28 cellular contexts compared by ENCODE assay signal in the genomic region with DNA sequence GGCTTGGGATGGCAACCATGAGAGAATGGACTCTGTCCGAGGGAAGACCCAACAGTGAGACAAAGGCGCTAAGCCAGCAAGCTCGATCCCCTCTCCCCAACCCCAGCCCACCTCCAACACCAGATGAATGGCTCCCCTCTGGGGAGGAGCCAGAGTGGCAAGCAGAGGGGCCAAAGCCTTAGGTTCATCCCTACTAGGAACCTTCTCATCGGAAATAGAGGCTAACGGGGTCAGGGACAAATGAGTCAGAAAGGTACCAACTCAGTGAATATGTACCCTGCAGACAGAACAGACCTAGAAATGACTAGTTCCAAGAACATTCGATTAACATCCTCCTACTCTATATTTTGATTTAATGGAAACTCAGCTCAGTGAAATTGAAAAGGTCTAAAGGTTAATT.
A peak's percentile ranks its signal among the peaks of the same experiment; 100 is the strongest.
DNase-seq lines count a peak whose midpoint lies in the region; ATAC-seq and TF ChIP-seq lines count a peak whose summit lies in the region.
"Had no signal": no experiment of that assay in that cellular context is flagged by ENCODE, and none has a peak within 500 bp of the region (broad histone marks: within the 10 kb centered on the region; RNA-seq: fewer than 3 reads in every experiment).

No MANE protein-coding gene starts in this region.

- H3K27ac Mint-ChIP-seq in immature natural killer cell = peak overlapping the region in 4 of 6 donors; percentile 38 to 90 (median 80)
- H3K27ac Mint-ChIP-seq: activated B cell treated with CpG ODN at 0.5 μM for 24 hours, GM23338, HFFc6 had no signal

- TF ChIP-seq CTCF in smooth muscle cell (IDR thresholded peaks at IDR 0.05; ENCODE audit: borderline replicate concordance, insufficient read depth, poor library complexity, severe bottlenecking) = no peak

- no peaks in the 10 kb centered on the region for H3K79me2 ChIP-seq in smooth muscle cell (ENCODE audit: low read depth)

- H3K4me2 ChIP-seq in smooth muscle cell = no peak overlapping the region
- H3K4me2 ChIP-seq: GM23338 had no signal

- DNase-seq in activated CD4-positive, alpha-beta T cell treated with anti-CD3 and anti-CD28 coated beads for 48 hours = peak; percentile 20
- no peak for DNase-seq in activated CD4-positive, alpha-beta T cell treated with anti-CD3 and anti-CD28 coated beads, Interleukin-2, amount 50 U/mL, for 1 hour
- peak; percentile 4 for DNase-seq in stimulated activated CD4-positive, alpha-beta T cell treated with anti-CD3 and anti-CD28 coated beads, Interleukin-1b, Interleukin-23, amount 100 ng/mL, for 48 hours
- no peak for DNase-seq in stimulated activated CD4-positive, alpha-beta T cell treated with anti-CD3 and anti-CD28 coated beads, Interleukin-12 subunit alpha, Interleukin-12 subunit beta, amount 100 ng/mL, for 4 hours
- DNase-seq in immature natural killer cell = no peak
- DNase-seq in smooth muscle cell (lab: John Stamatoyannopoulos, UW; ENCODE audit: unreplicated experiment) = no peak
- DNase-seq: activated B cell treated with CpG ODN at 0.5 μM for 24 hours; activated CD8-positive, alpha-beta memory T cell treated with anti-CD3 and anti-CD28 coated beads, Interleukin-2, amount 50 U/mL, for 4 hours; AML-193; aorta; colonic mucosa; effector CD8-positive, alpha-beta T cell; erythroblast; head of caudate nucleus; HFFc6; NCI-H1417; NCI-H2029 treated with DMSO at 0.1 percent for 48 hours; NCI-H226; NCI-H69; Peyer's patch; stimulated activated naive CD4-positive, alpha-beta T cell; SW 1271; uterus had no signal

- peaks cover 0 to 3% (median 0%) of the 10 kb centered on the region in 3 donors for H3K27me3 Mint-ChIP-seq in immature natural killer cell (ENCODE audit: low read depth in 3 of 3)
- H3K27me3 Mint-ChIP-seq: activated B cell treated with CpG ODN at 0.5 μM for 24 hours; natural killer cell treated with Interleukin-12 subunit alpha and Interleukin-12 subunit beta and Interleukin-15 and Interleukin-18, amount 100 ng/mL, for 72 hours had no signal

- no peak overlapping the region for H2AFZ ChIP-seq in smooth muscle cell (ENCODE audit: low read depth)
- H2AFZ ChIP-seq: GM23338 had no signal

- no peaks in the 10 kb centered on the region for H4K20me1 ChIP-seq in smooth muscle cell (ENCODE audit: low read depth)

- H3K4me1 ChIP-seq in smooth muscle cell (ENCODE audit: low read depth) = peaks cover 2% of the 10 kb centered on the region
- H3K4me1 ChIP-seq: colonic mucosa, uterus had no signal

- no peaks in the 10 kb centered on the region for H3K27me3 ChIP-seq in smooth muscle cell (ENCODE audit: low read depth)
- H3K27me3 ChIP-seq: colonic mucosa, Peyer's patch, uterus had no signal

- peaks cover 32 to 39% of the 10 kb centered on the region in 2 donors for H3K4me1 Mint-ChIP-seq in immature natural killer cell

- H3K4me3 ChIP-seq in smooth muscle cell = no peak overlapping the region
- H3K4me3 ChIP-seq: colonic mucosa, GM23338, Peyer's patch, thoracic aorta, uterus had no signal

- H3K27ac ChIP-seq in smooth muscle cell (ENCODE audit: low read depth) = no peak overlapping the region
- H3K27ac ChIP-seq: colonic mucosa, thoracic aorta, uterus had no signal

- over 99% methylated on average over 6 of the region's 6 CpGs for whole genome bisulfite sequencing in smooth muscle cell (ENCODE audit: low lambda C conversion rate)

- no peaks in the 10 kb centered on the region for H3K9me3 ChIP-seq in smooth muscle cell (replicated peaks; ENCODE audit: low read depth)
- H3K9me3 ChIP-seq: colonic mucosa, Peyer's patch, thoracic aorta, uterus had no signal

- no peak for ATAC-seq in HG03442 (IDR thresholded peaks at IDR 0.05; ENCODE audit: unreplicated experiment)
- ATAC-seq in HG03565 (IDR thresholded peaks at IDR 0.05; ENCODE audit: unreplicated experiment) = no peak
- ATAC-seq: GM23338 had no signal

- H3K4me3 Mint-ChIP-seq in immature natural killer cell = no peak overlapping the region
- H3K4me3 Mint-ChIP-seq: activated B cell treated with CpG ODN at 0.5 μM for 24 hours; GM23338; HFFc6; natural killer cell treated with Interleukin-12 subunit alpha and Interleukin-12 subunit beta and Interleukin-15 and Interleukin-18, amount 100 ng/mL, for 72 hours had no signal

- H3K36me3 ChIP-seq in smooth muscle cell (ENCODE audit: low read depth) = peaks cover 4% of the 10 kb centered on the region
- H3K36me3 ChIP-seq: uterus had no signal

- no peaks in the 10 kb centered on the region for H3F3A ChIP-seq in smooth muscle cell (ENCODE audit: low read depth)

- no peak overlapping the region for H3K9ac ChIP-seq in smooth muscle cell (ENCODE audit: low read depth)

- peaks cover 22 to 30% (median 22%) of the 10 kb centered on the region in 3 donors for H3K36me3 Mint-ChIP-seq in immature natural killer cell

- no peaks in the 10 kb centered on the region for H3K9me3 Mint-ChIP-seq in immature natural killer cell
- H3K9me3 Mint-ChIP-seq: HFFc6; natural killer cell treated with Interleukin-12 subunit alpha and Interleukin-12 subunit beta and Interleukin-15 and Interleukin-18, amount 100 ng/mL, for 72 hours had no signal

Comparison
In these comparisons a context has a peak if more than half of its experiments do, and no peak if none do; other contexts are left out.
1. DNase-seq: peak in activated CD4-positive, alpha-beta T cell treated with anti-CD3 and anti-CD28 coated beads for 48 hours (single experiment) and stimulated activated CD4-positive, alpha-beta T cell treated with anti-CD3 and anti-CD28 coated beads, Interleukin-1b, Interleukin-23, amount 100 ng/mL, for 48 hours (single experiment); none in activated CD4-positive, alpha-beta T cell treated with anti-CD3 and anti-CD28 coated beads, Interleukin-2, amount 50 U/mL, for 1 hour (single experiment), stimulated activated CD4-positive, alpha-beta T cell treated with anti-CD3 and anti-CD28 coated beads, Interleukin-12 subunit alpha, Interleukin-12 subunit beta, amount 100 ng/mL, for 4 hours (single experiment), immature natural killer cell (0 of 3) and smooth muscle cell (single experiment).